In the genomic region with DNA sequence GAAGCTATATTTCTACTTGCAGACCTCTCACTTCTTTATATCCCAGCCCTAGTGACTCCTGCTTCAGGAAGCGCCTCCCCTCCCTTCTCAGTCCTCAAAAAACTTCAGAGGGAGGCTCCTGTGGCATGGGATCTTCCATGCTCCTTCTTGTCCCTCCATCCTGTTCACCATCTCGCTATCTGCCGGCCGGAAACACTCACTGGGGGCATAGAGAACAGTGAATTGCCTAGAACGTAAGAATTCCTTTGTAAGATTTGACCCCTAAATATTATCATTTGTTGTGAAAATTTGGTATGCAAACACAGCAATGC, we compare ENCODE assay signal across 9 cellular contexts.
DNase-seq lines count a peak whose midpoint lies in the region; ATAC-seq and TF ChIP-seq lines count a peak whose summit lies in the region.
"Had no signal": no experiment of that assay in that cellular context is flagged by ENCODE, and none has a peak within 500 bp of the region (broad histone marks: within the 10 kb centered on the region; RNA-seq: fewer than 3 reads in every experiment).

No MANE protein-coding gene starts in this region.

- no peak for TF ChIP-seq EP300 in tibial nerve (IDR thresholded peaks at IDR 0.05)

- intact Hi-C loops in right lobe of liver (cut with DNase I) = no loop called here

- H3K9me3 ChIP-seq in right lobe of liver = no peaks in the 10 kb centered on the region
- no peaks in the 10 kb centered on the region for H3K9me3 ChIP-seq in tibial nerve
- H3K9me3 ChIP-seq: ovary had no signal

- no peak overlapping the region for H3K4me3 ChIP-seq in right lobe of liver
- peak overlapping the region in 1 of 4 donors; percentile 68 for H3K4me3 ChIP-seq in tibial nerve

- WGBS in right lobe of liver (ENCODE audit: insufficient coverage, low coverage, low lambda C conversion rate, missing lambda C conversion rate) = 34% methylated on average over 5 of the region's 5 CpGs
- WGBS in tibial nerve, 2 donors = 23 to 40% methylated on average over 5 of the region's 5 CpGs

- peaks cover 43% of the 10 kb centered on the region for H3K4me1 Mint-ChIP-seq in activated T-cell treated with anti-CD3 and anti-CD28 coated beads, Interleukin-2, amount 50 U/mL, for 24 hours (ENCODE audit: low read depth)
- peaks cover 29% of the 10 kb centered on the region for H3K4me1 Mint-ChIP-seq in activated naive CD8-positive, alpha-beta T cell treated with anti-CD3 and anti-CD28 coated beads for 36 hours

- H3K4me3 Mint-ChIP-seq in activated T-cell treated with anti-CD3 and anti-CD28 coated beads, Interleukin-2, amount 50 U/mL, for 24 hours = peak overlapping the region; percentile 76
- no peak overlapping the region for H3K4me3 Mint-ChIP-seq in activated naive CD8-positive, alpha-beta T cell treated with anti-CD3 and anti-CD28 coated beads for 36 hours

- H3K27me3 ChIP-seq in right lobe of liver = no peaks in the 10 kb centered on the region
- H3K27me3 ChIP-seq in tibial nerve = no peaks in the 10 kb centered on the region
- H3K27me3 ChIP-seq: ovary had no signal

- H3K27ac Mint-ChIP-seq in activated T-cell treated with anti-CD3 and anti-CD28 coated beads, Interleukin-2, amount 50 U/mL, for 24 hours = peak overlapping the region; percentile 97
- peak overlapping the region; percentile 90 for H3K27ac Mint-ChIP-seq in activated naive CD8-positive, alpha-beta T cell treated with anti-CD3 and anti-CD28 coated beads for 36 hours

- peaks cover 0 to 6% (median 0%) of the 10 kb centered on the region in 4 donors for H3K4me1 ChIP-seq in right lobe of liver
- H3K4me1 ChIP-seq in tibial nerve = peaks cover 0 to 18% (median 0%) of the 10 kb centered on the region in 4 donors

- no peaks in the 10 kb centered on the region for H3K36me3 Mint-ChIP-seq in activated T-cell treated with anti-CD3 and anti-CD28 coated beads, Interleukin-2, amount 50 U/mL, for 24 hours (ENCODE audit: low read depth)
- peaks cover 2% of the 10 kb centered on the region for H3K36me3 Mint-ChIP-seq in activated naive CD8-positive, alpha-beta T cell treated with anti-CD3 and anti-CD28 coated beads for 36 hours

- H3K27me3 Mint-ChIP-seq in activated T-cell treated with anti-CD3 and anti-CD28 coated beads, Interleukin-2, amount 50 U/mL, for 24 hours = peaks cover 2% of the 10 kb centered on the region
- H3K27me3 Mint-ChIP-seq in activated naive CD8-positive, alpha-beta T cell treated with anti-CD3 and anti-CD28 coated beads for 36 hours = peaks cover 5% of the 10 kb centered on the region

- TF ChIP-seq POLR2A in right lobe of liver (IDR thresholded peaks at IDR 0.05) = no peak
- no peak for TF ChIP-seq POLR2A in tibial nerve (IDR thresholded peaks at IDR 0.05)

- peaks cover 3% of the 10 kb centered on the region for H3K9me3 Mint-ChIP-seq in activated T-cell treated with anti-CD3 and anti-CD28 coated beads, Interleukin-2, amount 50 U/mL, for 24 hours
- H3K9me3 Mint-ChIP-seq in activated naive CD8-positive, alpha-beta T cell treated with anti-CD3 and anti-CD28 coated beads for 36 hours = peaks cover 2% of the 10 kb centered on the region

- H3K36me3 ChIP-seq in right lobe of liver = no peaks in the 10 kb centered on the region
- H3K36me3 ChIP-seq in tibial nerve = no peaks in the 10 kb centered on the region
- H3K36me3 ChIP-seq: ovary had no signal

- TF ChIP-seq CTCF in right lobe of liver (IDR thresholded peaks at IDR 0.05) (no peak), tibial nerve (IDR thresholded peaks at IDR 0.05) (no peak), omental fat pad (IDR thresholded peaks at IDR 0.05) (no peak)

- DNase-seq in activated T-cell treated with anti-CD3 and anti-CD28 coated beads, Interleukin-2, amount 50 U/mL, for 24 hours = no peak
- no peak for DNase-seq in activated T-cell treated with anti-CD3 and anti-CD28 coated beads, Interleukin-2, amount 50 U/mL, for 1 hour
- DNase-seq in activated naive CD8-positive, alpha-beta T cell treated with anti-CD3 and anti-CD28 coated beads for 36 hours = no peak
- DNase-seq in right lobe of liver (no peak), tibial nerve (ENCODE audit: low spot score in 2 of 2) (no peak), inferior parietal cortex (ENCODE audit: extremely low spot score) (no peak), occipital lobe (lab: John Stamatoyannopoulos, UW) (no peak), omental fat pad (ENCODE audit: low spot score) (no peak)

- ATAC-seq in right lobe of liver (no peak), omental fat pad (ENCODE audit: low FRiP score) (no peak)

- peak overlapping the region in 2 of 3 donors; percentile 9 to 12 for H3K27ac ChIP-seq in right lobe of liver
- peak overlapping the region in 3 of 4 donors; percentile 17 to 91 (median 87) for H3K27ac ChIP-seq in tibial nerve
